ENCODE assay signal across 16 cellular contexts in genomic region chr15:83928878-83929418, GRCh38.
DNase-seq lines count a peak whose midpoint lies in the region; ATAC-seq and TF ChIP-seq lines count a peak whose summit lies in the region.
"Had no signal": no experiment of that assay in that cellular context is flagged by ENCODE, and none has a peak within 500 bp of the region (broad histone marks: within the 10 kb centered on the region; RNA-seq: fewer than 3 reads in every experiment).

No MANE protein-coding gene starts in this region.

- no peak for TF ChIP-seq CTCF in MCF 10A (IDR thresholded peaks at IDR 0.05; ENCODE audit: unreplicated experiment)
- TF ChIP-seq CTCF in breast epithelium (IDR thresholded peaks at IDR 0.05), result no peak

- no peak for DNase-seq in MCF 10A (ENCODE audit: unreplicated experiment)
- DNase-seq in breast epithelium (ENCODE audit: low spot score in 2 of 2), result no peak
- DNase-seq in activated CD8-positive, alpha-beta T cell treated with anti-CD3 and anti-CD28 coated beads, Interleukin-2, amount 10 ng/mL, durations not matched to agents 7 days and 5 days, result no peak
- DNase-seq in CD4-positive, alpha-beta memory T cell, result no peak
- no peak for DNase-seq in NCI-H1930 (lab: John Stamatoyannopoulos, UW)
- no peak for DNase-seq in activated naive CD4-positive, alpha-beta T cell treated with anti-CD3 and anti-CD28 coated beads, Interleukin-2, amount 10 ng/mL, durations not matched to agents 7 days and 5 days
- DNase-seq: activated naive CD4-positive, alpha-beta T cell treated with Interleukin-2 at 50 U/mL for 16 hours; cerebellar nuclear complex; DMS79 treated with DMSO at 0.1 percent for 48 hours; HCEC 1CT; immature natural killer cell; NCI-H1092 treated with DMSO at 0.1 percent for 48 hours; NCI-H69; SJCRH30 had no signal

- H3K27me3 ChIP-seq in breast epithelium, result no peaks in the 10 kb centered on the region
- no peaks in the 10 kb centered on the region for H3K27me3 ChIP-seq in CD4-positive, alpha-beta memory T cell (ENCODE audit: insufficient read depth, low read length)
- H3K27me3 ChIP-seq: SJCRH30 had no signal

- H3K27ac ChIP-seq in breast epithelium, result peak overlapping the region in 1 of 2 donors; percentile 44
- H3K27ac ChIP-seq in CD4-positive, alpha-beta memory T cell (ENCODE audit: low read depth, low read length), result no peak overlapping the region
- H3K27ac ChIP-seq: SJCRH30 had no signal

- H3K4me1 Mint-ChIP-seq in MCF 10A (ENCODE audit: insufficient read depth, unreplicated experiment), result peaks cover 7% of the 10 kb centered on the region
- peaks cover 15% of the 10 kb centered on the region for H3K4me1 Mint-ChIP-seq in activated CD8-positive, alpha-beta T cell treated with anti-CD3 and anti-CD28 coated beads, Interleukin-2, amount 10 ng/mL, durations not matched to agents 7 days and 5 days (ENCODE audit: low read depth)
- no peaks in the 10 kb centered on the region for H3K4me1 Mint-ChIP-seq in CD4-positive, alpha-beta memory T cell
- peaks cover 16% of the 10 kb centered on the region for H3K4me1 Mint-ChIP-seq in activated naive CD4-positive, alpha-beta T cell treated with anti-CD3 and anti-CD28 coated beads, Interleukin-2, amount 10 ng/mL, durations not matched to agents 7 days and 5 days
- H3K4me1 Mint-ChIP-seq: immature natural killer cell had no signal

- CTCF ChIA-PET in MCF 10A (lab: Yijun Ruan, JAX), result no interaction called here
- CTCF ChIA-PET in activated CD8-positive, alpha-beta T cell treated with anti-CD3 and anti-CD28 coated beads, Interleukin-2, amount 10 ng/mL, durations not matched to agents 7 days and 5 days (lab: Charles Lee), result no interaction called here
- CTCF ChIA-PET in CD4-positive, alpha-beta memory T cell (lab: Charles Lee; ENCODE audit: partially characterized antibody), result no interaction called here
- CTCF ChIA-PET in activated naive CD4-positive, alpha-beta T cell treated with anti-CD3 and anti-CD28 coated beads, Interleukin-2, amount 10 ng/mL, durations not matched to agents 7 days and 5 days (lab: Charles Lee), result no interaction called here

- no peak overlapping the region for H3K4me3 Mint-ChIP-seq in MCF 10A (ENCODE audit: unreplicated experiment)
- no peak overlapping the region for H3K4me3 Mint-ChIP-seq in activated CD8-positive, alpha-beta T cell treated with anti-CD3 and anti-CD28 coated beads, Interleukin-2, amount 10 ng/mL, durations not matched to agents 7 days and 5 days
- H3K4me3 Mint-ChIP-seq in CD4-positive, alpha-beta memory T cell, result no peak overlapping the region
- no peak overlapping the region for H3K4me3 Mint-ChIP-seq in activated naive CD4-positive, alpha-beta T cell treated with anti-CD3 and anti-CD28 coated beads, Interleukin-2, amount 10 ng/mL, durations not matched to agents 7 days and 5 days
- H3K4me3 Mint-ChIP-seq: immature natural killer cell had no signal

- H3K27me3 Mint-ChIP-seq in MCF 10A (ENCODE audit: insufficient read depth, unreplicated experiment), result no peaks in the 10 kb centered on the region
- no peaks in the 10 kb centered on the region for H3K27me3 Mint-ChIP-seq in activated CD8-positive, alpha-beta T cell treated with anti-CD3 and anti-CD28 coated beads, Interleukin-2, amount 10 ng/mL, durations not matched to agents 7 days and 5 days (ENCODE audit: low read depth)
- H3K27me3 Mint-ChIP-seq in CD4-positive, alpha-beta memory T cell, result no peaks in the 10 kb centered on the region
- no peaks in the 10 kb centered on the region for H3K27me3 Mint-ChIP-seq in activated naive CD4-positive, alpha-beta T cell treated with anti-CD3 and anti-CD28 coated beads, Interleukin-2, amount 10 ng/mL, durations not matched to agents 7 days and 5 days

- no peak overlapping the region for H3K4me3 ChIP-seq in breast epithelium
- H3K4me3 ChIP-seq in CD4-positive, alpha-beta memory T cell (ENCODE audit: low read length in 2 of 2), result no peak overlapping the region
- H3K4me3 ChIP-seq: SJCRH30 had no signal

- peaks cover 0 to 4% of the 10 kb centered on the region in 2 donors for H3K9me3 ChIP-seq in breast epithelium
- no peaks in the 10 kb centered on the region for H3K9me3 ChIP-seq in CD4-positive, alpha-beta memory T cell (ENCODE audit: control insufficient read depth in 1 of 2, low read length in 2 of 2)
- H3K9me3 ChIP-seq: SJCRH30 had no signal

- intact Hi-C loops in MCF 10A (cut with micrococcal nuclease) (no loop called here), breast epithelium (cut with DNase I; ENCODE audit: low total_unique reads) (no loop called here)
- intact Hi-C loops in CD4-positive, alpha-beta memory T cell (cut with micrococcal nuclease), result no loop called here

- POLR2A ChIA-PET in MCF 10A (lab: Yijun Ruan, JAX), result no interaction called here
- POLR2A ChIA-PET in activated CD8-positive, alpha-beta T cell treated with anti-CD3 and anti-CD28 coated beads, Interleukin-2, amount 10 ng/mL, durations not matched to agents 7 days and 5 days (lab: Charles Lee), result no interaction called here
- POLR2A ChIA-PET in CD4-positive, alpha-beta memory T cell (lab: Charles Lee; ENCODE audit: partially characterized antibody), result no interaction called here

- ATAC-seq in HG02938 (IDR thresholded peaks at IDR 0.05; ENCODE audit: unreplicated experiment) (peak; percentile 50), HG02840 (IDR thresholded peaks at IDR 0.05; ENCODE audit: low FRiP score, unreplicated experiment) (no peak)
- peak; percentile 27 for ATAC-seq in activated CD8-positive, alpha-beta T cell treated with anti-CD3 and anti-CD28 coated beads, Interleukin-2, amount 10 ng/mL, durations not matched to agents 7 days and 5 days

- no peaks in the 10 kb centered on the region for H3K36me3 ChIP-seq in breast epithelium
- H3K36me3 ChIP-seq in CD4-positive, alpha-beta memory T cell (ENCODE audit: insufficient read depth, low read length), result no peaks in the 10 kb centered on the region
- H3K36me3 ChIP-seq: SJCRH30 had no signal

- no peaks in the 10 kb centered on the region for H3K36me3 Mint-ChIP-seq in MCF 10A (ENCODE audit: insufficient read depth, unreplicated experiment)
- no peaks in the 10 kb centered on the region for H3K36me3 Mint-ChIP-seq in activated CD8-positive, alpha-beta T cell treated with anti-CD3 and anti-CD28 coated beads, Interleukin-2, amount 10 ng/mL, durations not matched to agents 7 days and 5 days (ENCODE audit: low read depth)
- H3K36me3 Mint-ChIP-seq in CD4-positive, alpha-beta memory T cell, result no peaks in the 10 kb centered on the region
- no peaks in the 10 kb centered on the region for H3K36me3 Mint-ChIP-seq in activated naive CD4-positive, alpha-beta T cell treated with anti-CD3 and anti-CD28 coated beads, Interleukin-2, amount 10 ng/mL, durations not matched to agents 7 days and 5 days
- H3K36me3 Mint-ChIP-seq: immature natural killer cell had no signal

- no peaks in the 10 kb centered on the region for H3K4me1 ChIP-seq in breast epithelium
- peaks cover 4% of the 10 kb centered on the region for H3K4me1 ChIP-seq in CD4-positive, alpha-beta memory T cell (ENCODE audit: insufficient read depth, low read length)

- peak overlapping the region; percentile 46 for H3K27ac Mint-ChIP-seq in MCF 10A (ENCODE audit: low read depth, unreplicated experiment)
- H3K27ac Mint-ChIP-seq in activated CD8-positive, alpha-beta T cell treated with anti-CD3 and anti-CD28 coated beads, Interleukin-2, amount 10 ng/mL, durations not matched to agents 7 days and 5 days, result no peak overlapping the region
- no peak overlapping the region for H3K27ac Mint-ChIP-seq in CD4-positive, alpha-beta memory T cell
- H3K27ac Mint-ChIP-seq in activated naive CD4-positive, alpha-beta T cell treated with anti-CD3 and anti-CD28 coated beads, Interleukin-2, amount 10 ng/mL, durations not matched to agents 7 days and 5 days, result no peak overlapping the region
- H3K27ac Mint-ChIP-seq: immature natural killer cell had no signal

- no peaks in the 10 kb centered on the region for H3K9me3 Mint-ChIP-seq in MCF 10A (ENCODE audit: unreplicated experiment)
- no peaks in the 10 kb centered on the region for H3K9me3 Mint-ChIP-seq in activated CD8-positive, alpha-beta T cell treated with anti-CD3 and anti-CD28 coated beads, Interleukin-2, amount 10 ng/mL, durations not matched to agents 7 days and 5 days (ENCODE audit: insufficient read depth)
- peaks cover 0 to 9% (median 5%) of the 10 kb centered on the region in 8 donors for H3K9me3 Mint-ChIP-seq in CD4-positive, alpha-beta memory T cell
- H3K9me3 Mint-ChIP-seq in activated naive CD4-positive, alpha-beta T cell treated with anti-CD3 and anti-CD28 coated beads, Interleukin-2, amount 10 ng/mL, durations not matched to agents 7 days and 5 days, result peaks cover 2% of the 10 kb centered on the region

- TF ChIP-seq POLR2A in breast epithelium (IDR thresholded peaks at IDR 0.05), result no peak

- BruUV-seq in MCF 10A (replicated peaks; lab: Mats Ljungman, UMichigan), result no TSS peak
